ENCODE assay signal across 10 cellular contexts in genomic region chr6:154890874-154891273, GRCh38.
A peak's percentile ranks its signal among the peaks of the same experiment; 100 is the strongest.
DNase-seq lines count a peak whose midpoint lies in the region; ATAC-seq and TF ChIP-seq lines count a peak whose summit lies in the region.
"Had no signal": no experiment of that assay in that cellular context is flagged by ENCODE, and none has a peak within 500 bp of the region (broad histone marks: within the 10 kb centered on the region; RNA-seq: fewer than 3 reads in every experiment).

No MANE protein-coding gene starts in this region.

- POLR2A ChIA-PET in activated CD8-positive, alpha-beta T cell treated with anti-CD3 and anti-CD28 coated beads for 36 hours (lab: Charles Lee) = no interaction called here
- POLR2A ChIA-PET in activated CD8-positive, alpha-beta T cell treated with anti-CD3 and anti-CD28 coated beads, Interleukin-2, amount 10 ng/mL, durations not matched to agents 7 days and 5 days (lab: Charles Lee) = no interaction called here

- H3K27me3 Mint-ChIP-seq in activated CD8-positive, alpha-beta T cell treated with anti-CD3 and anti-CD28 coated beads for 36 hours = no peaks in the 10 kb centered on the region
- no peaks in the 10 kb centered on the region for H3K27me3 Mint-ChIP-seq in activated CD8-positive, alpha-beta T cell treated with anti-CD3 and anti-CD28 coated beads, Interleukin-2, amount 10 ng/mL, durations not matched to agents 7 days and 5 days (ENCODE audit: low read depth)
- H3K27me3 Mint-ChIP-seq: CD8-positive, alpha-beta memory T cell had no signal

- CTCF ChIA-PET in activated CD8-positive, alpha-beta T cell treated with anti-CD3 and anti-CD28 coated beads for 36 hours (lab: Charles Lee) = interaction anchor here (0.8 to 1.8 kb wide), 2 partner anchors 23 to 37 kb away, joined by 3 to 7 read pairs; no protein-coding TSS in a partner anchor
- CTCF ChIA-PET in activated CD8-positive, alpha-beta T cell treated with anti-CD3 and anti-CD28 coated beads, Interleukin-2, amount 10 ng/mL, durations not matched to agents 7 days and 5 days (lab: Charles Lee) = no interaction called here

- intact Hi-C loops in activated CD8-positive, alpha-beta T cell treated with anti-CD3 and anti-CD28 coated beads for 36 hours (cut with micrococcal nuclease) = no loop called here

- no peak for DNase-seq in activated CD8-positive, alpha-beta T cell treated with anti-CD3 and anti-CD28 coated beads for 36 hours
- no peak for DNase-seq in activated CD8-positive, alpha-beta T cell treated with anti-CD3 and anti-CD28 coated beads, Interleukin-2, amount 10 ng/mL, durations not matched to agents 7 days and 5 days
- peak; percentile 11 for DNase-seq in stimulated activated CD4-positive, alpha-beta T cell treated with anti-CD3 and anti-CD28 coated beads, Interleukin-15, amount 100 ng/mL, for 24 hours
- DNase-seq in stimulated activated CD4-positive, alpha-beta T cell treated with anti-CD3 and anti-CD28 coated beads, Interleukin-2, amount 100 ng/mL, for 48 hours = no peak
- DNase-seq in left lobe of liver (ENCODE audit: low spot score) = no peak
- no peak for DNase-seq in hepatic stellate cell (ENCODE audit: low spot score)
- DNase-seq: 8988T; AML-193; CD8-positive, alpha-beta memory T cell had no signal

- no peaks in the 10 kb centered on the region for H3K9me3 Mint-ChIP-seq in activated CD8-positive, alpha-beta T cell treated with anti-CD3 and anti-CD28 coated beads for 36 hours
- no peaks in the 10 kb centered on the region for H3K9me3 Mint-ChIP-seq in activated CD8-positive, alpha-beta T cell treated with anti-CD3 and anti-CD28 coated beads, Interleukin-2, amount 10 ng/mL, durations not matched to agents 7 days and 5 days (ENCODE audit: insufficient read depth)
- H3K9me3 Mint-ChIP-seq: CD8-positive, alpha-beta memory T cell had no signal

- peak; percentile 20 for ATAC-seq in activated CD8-positive, alpha-beta T cell treated with anti-CD3 and anti-CD28 coated beads for 36 hours
- no peak for ATAC-seq in activated CD8-positive, alpha-beta T cell treated with anti-CD3 and anti-CD28 coated beads, Interleukin-2, amount 10 ng/mL, durations not matched to agents 7 days and 5 days
- peak; percentile 19 for ATAC-seq in left lobe of liver
- no peak for ATAC-seq in GM21717 (IDR thresholded peaks at IDR 0.05; ENCODE audit: unreplicated experiment)

- peak overlapping the region; percentile 46 for H3K27ac Mint-ChIP-seq in activated CD8-positive, alpha-beta T cell treated with anti-CD3 and anti-CD28 coated beads for 36 hours
- H3K27ac Mint-ChIP-seq in activated CD8-positive, alpha-beta T cell treated with anti-CD3 and anti-CD28 coated beads, Interleukin-2, amount 10 ng/mL, durations not matched to agents 7 days and 5 days = no peak overlapping the region

- peaks cover 2% of the 10 kb centered on the region for H3K36me3 Mint-ChIP-seq in activated CD8-positive, alpha-beta T cell treated with anti-CD3 and anti-CD28 coated beads for 36 hours (ENCODE audit: low read depth)
- no peaks in the 10 kb centered on the region for H3K36me3 Mint-ChIP-seq in activated CD8-positive, alpha-beta T cell treated with anti-CD3 and anti-CD28 coated beads, Interleukin-2, amount 10 ng/mL, durations not matched to agents 7 days and 5 days (ENCODE audit: low read depth)

- TF ChIP-seq CTCF in activated CD8-positive, alpha-beta T cell treated with anti-CD3 and anti-CD28 coated beads for 36 hours (IDR thresholded peaks at IDR 0.05) = no peak

- H3K4me1 Mint-ChIP-seq in activated CD8-positive, alpha-beta T cell treated with anti-CD3 and anti-CD28 coated beads for 36 hours (ENCODE audit: low read depth) = peaks cover 5% of the 10 kb centered on the region
- H3K4me1 Mint-ChIP-seq in activated CD8-positive, alpha-beta T cell treated with anti-CD3 and anti-CD28 coated beads, Interleukin-2, amount 10 ng/mL, durations not matched to agents 7 days and 5 days (ENCODE audit: low read depth) = no peaks in the 10 kb centered on the region

- H3K4me3 Mint-ChIP-seq in activated CD8-positive, alpha-beta T cell treated with anti-CD3 and anti-CD28 coated beads for 36 hours = no peak overlapping the region
- no peak overlapping the region for H3K4me3 Mint-ChIP-seq in activated CD8-positive, alpha-beta T cell treated with anti-CD3 and anti-CD28 coated beads, Interleukin-2, amount 10 ng/mL, durations not matched to agents 7 days and 5 days
- H3K4me3 Mint-ChIP-seq: CD8-positive, alpha-beta memory T cell had no signal

Comparison
In these comparisons a context has a peak if more than half of its experiments do, and no peak if none do; other contexts are left out.
1. ATAC-seq: peak in activated CD8-positive, alpha-beta T cell treated with anti-CD3 and anti-CD28 coated beads for 36 hours (single experiment) and left lobe of liver (single experiment); none in activated CD8-positive, alpha-beta T cell treated with anti-CD3 and anti-CD28 coated beads, Interleukin-2, amount 10 ng/mL, durations not matched to agents 7 days and 5 days (single experiment) and GM21717 (single experiment).